In the genomic region with DNA sequence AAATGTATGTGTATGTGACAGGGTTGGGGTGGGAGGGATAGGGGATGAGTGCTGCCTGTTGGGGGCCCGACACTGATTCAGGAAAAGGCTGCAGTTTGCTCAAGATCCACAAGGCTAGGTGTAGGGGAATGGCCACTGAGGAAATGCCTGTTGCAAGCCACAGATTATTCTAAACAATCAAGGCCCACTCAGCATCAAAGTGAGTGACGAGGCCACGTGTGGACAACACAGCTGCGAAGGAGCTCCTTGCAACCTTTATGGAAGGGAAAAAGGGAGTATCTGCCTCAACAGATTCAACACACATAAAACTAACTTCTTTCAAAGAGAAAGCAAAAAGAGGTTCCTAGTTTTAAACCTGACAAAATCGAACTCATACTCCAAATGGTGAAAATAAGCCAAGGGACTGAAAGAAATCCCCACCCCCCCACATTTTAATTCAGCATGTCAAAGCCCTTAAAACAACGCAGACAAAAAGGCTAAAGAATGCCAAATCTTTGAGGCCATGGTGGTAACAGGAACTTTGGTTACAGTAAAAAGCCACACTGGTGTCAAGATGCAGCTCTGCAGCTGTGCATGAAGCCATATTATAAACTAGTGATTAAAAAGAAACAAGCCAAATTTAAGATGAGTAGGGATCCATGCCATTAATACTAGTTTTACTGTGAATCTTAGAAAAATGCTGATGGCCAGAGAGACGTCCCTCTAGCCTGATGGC, we compare ENCODE assay signal across 15 cellular contexts. TPM values are rescaled to one million over a fixed set of nuclear protein-coding genes. Genes with fewer than 3 reads are reported as not detected.
A peak's percentile ranks its signal among the peaks of the same experiment; 100 is the strongest.
DNase-seq lines count a peak whose midpoint lies in the region; ATAC-seq, FAIRE-seq and TF ChIP-seq lines count a peak whose summit lies in the region.
"Had no signal": no experiment of that assay in that cellular context is flagged by ENCODE, and none has a peak within 500 bp of the region (broad histone marks: within the 10 kb centered on the region; RNA-seq: fewer than 3 reads in every experiment).

No MANE protein-coding gene starts in this region.

- no peak overlapping the region for H3K9ac ChIP-seq in endothelial cell of umbilical vein (replicated peaks; ENCODE audit: extremely low read depth, insufficient read depth, low read length)
- H3K9ac ChIP-seq: neural progenitor cell had no signal

- H3K36me3 Mint-ChIP-seq in activated naive CD4-positive, alpha-beta T cell treated with anti-CD3 and anti-CD28 coated beads for 36 hours (ENCODE audit: low read depth): peaks cover 56% of the 10 kb centered on the region

- FAIRE-seq in endothelial cell of umbilical vein (lab: Jason Lieb, UNC): peak; percentile 44
- FAIRE-seq: kidney, TTC549 had no signal

- peaks cover 3% of the 10 kb centered on the region for H3K27me3 Mint-ChIP-seq in activated naive CD4-positive, alpha-beta T cell treated with anti-CD3 and anti-CD28 coated beads for 36 hours (ENCODE audit: low read depth)
- H3K27me3 Mint-ChIP-seq in stimulated activated naive CD8-positive, alpha-beta T cell treated with anti-CD3 and anti-CD28 coated beads, Interleukin-15, amount 100 ng/mL, for 72 hours: no peaks in the 10 kb centered on the region

- intact Hi-C loops in activated naive CD4-positive, alpha-beta T cell treated with anti-CD3 and anti-CD28 coated beads for 36 hours (cut with micrococcal nuclease): loop anchor here (10.0 kb wide), 1 partner anchor 564 kb away; the partner anchor contains the start of gene AP3S2
- intact Hi-C loops in endothelial cell of umbilical vein (cut with micrococcal nuclease): loop anchor here (5.0 to 10.0 kb wide), 2 partner anchors 434 to 706 kb away; partner anchors contain the start of genes AEN and HAPLN3

- peak overlapping the region; percentile 11; the same call in 1 of the 2 replicates for H3K27ac ChIP-seq in VCaP
- H3K27ac ChIP-seq in endothelial cell of umbilical vein (ENCODE audit: insufficient read depth, low read depth, low read length): no peak overlapping the region
- H3K27ac ChIP-seq: neural progenitor cell had no signal

- peaks cover 7% of the 10 kb centered on the region for H4K20me1 ChIP-seq in endothelial cell of umbilical vein (replicated peaks; ENCODE audit: control insufficient read depth, extremely low read depth, insufficient read depth, low read length)

- no peaks in the 10 kb centered on the region for H3K9me3 Mint-ChIP-seq in activated naive CD4-positive, alpha-beta T cell treated with anti-CD3 and anti-CD28 coated beads for 36 hours
- H3K9me3 Mint-ChIP-seq in stimulated activated naive CD8-positive, alpha-beta T cell treated with anti-CD3 and anti-CD28 coated beads, Interleukin-15, amount 100 ng/mL, for 72 hours: peaks cover 0 to 7% of the 10 kb centered on the region in 2 donors

- TF ChIP-seq POLR2A in endothelial cell of umbilical vein (IDR thresholded peaks at IDR 0.05; ENCODE audit: low read depth, low read length): no peak

- no peaks in the 10 kb centered on the region for H3K9me3 ChIP-seq in endothelial cell of umbilical vein (replicated peaks; ENCODE audit: control insufficient read depth, insufficient read depth, low read length)
- H3K9me3 ChIP-seq: Peyer's patch, spleen had no signal

- H3K4me3 ChIP-seq in endothelial cell of umbilical vein (replicated peaks in 1 of 3; ENCODE audit: insufficient read depth in 1 of 3, low read depth in 1 of 3, low read length in 3 of 3): no peak overlapping the region
- H3K4me3 ChIP-seq: neural progenitor cell, Peyer's patch had no signal

- CTCF ChIA-PET in activated naive CD4-positive, alpha-beta T cell treated with anti-CD3 and anti-CD28 coated beads for 36 hours (lab: Charles Lee): interaction anchor here (0.7 to 1.5 kb wide), 4 partner anchors 12 to 124 kb away, joined by 3 to 4 read pairs (median 3); no protein-coding TSS in a partner anchor
- CTCF ChIA-PET in endothelial cell of umbilical vein (lab: Charles Lee): interaction anchor here (1.4 to 3.1 kb wide), 2 partner anchors 8 to 14 kb away, joined by 6 to 15 read pairs; no protein-coding TSS in a partner anchor

- no peaks in the 10 kb centered on the region for H3K27me3 ChIP-seq in endothelial cell of umbilical vein (ENCODE audit: control insufficient read depth in 2 of 2, insufficient read depth in 2 of 2, low read length in 2 of 2)
- H3K27me3 ChIP-seq: Peyer's patch, spleen had no signal

- peak overlapping the region; percentile 60 for H3K4me2 ChIP-seq in endothelial cell of umbilical vein (ENCODE audit: insufficient read depth, low read length)

- H3K9me1 ChIP-seq in endothelial cell of umbilical vein (replicated peaks; ENCODE audit: control insufficient read depth, extremely low read depth, insufficient read depth, low read length): no peaks in the 10 kb centered on the region

- no peak for DNase-seq in activated naive CD4-positive, alpha-beta T cell treated with anti-CD3 and anti-CD28 coated beads for 36 hours
- no peak for DNase-seq in activated naive CD4-positive, alpha-beta T cell treated with Interleukin-2 at 50 U/mL for 16 hours
- DNase-seq in endothelial cell of umbilical vein (ENCODE audit: low read depth, low spot score) (no peak), NOMO-1 treated with DMSO at 0.1 percent for 48 hours (lab: John Stamatoyannopoulos, UW; ENCODE audit: unreplicated experiment) (no peak), SIG-M5 treated with dmso at 0.1 percent for 504 hours (lab: John Stamatoyannopoulos, UW; ENCODE audit: unreplicated experiment) (no peak)
- DNase-seq in stimulated activated naive CD8-positive, alpha-beta T cell treated with anti-CD3 and anti-CD28 coated beads, Interleukin-15, amount 100 ng/mL, for 72 hours: no peak
- DNase-seq: cortex of kidney, Karpas-422, kidney, spleen had no signal

- peaks cover 52% of the 10 kb centered on the region for H3K79me2 ChIP-seq in endothelial cell of umbilical vein (ENCODE audit: control insufficient read depth, insufficient read depth, low read length)

- H3K27ac Mint-ChIP-seq in activated naive CD4-positive, alpha-beta T cell treated with anti-CD3 and anti-CD28 coated beads for 36 hours: peak overlapping the region; percentile 28
- no peak overlapping the region for H3K27ac Mint-ChIP-seq in stimulated activated naive CD8-positive, alpha-beta T cell treated with anti-CD3 and anti-CD28 coated beads, Interleukin-15, amount 100 ng/mL, for 72 hours
- H3K27ac Mint-ChIP-seq: neural progenitor cell had no signal

- dilution Hi-C loops in endothelial cell of umbilical vein (cut with MboI; ENCODE audit: extremely low pct_ligation_motif_present, low sequenced_read_pairs): no loop called here

- H3K36me3 ChIP-seq in endothelial cell of umbilical vein (ENCODE audit: control insufficient read depth in 2 of 2, extremely low read depth in 1 of 2, insufficient read depth in 2 of 2, low read length in 2 of 2): peaks cover 31 to 45% of the 10 kb centered on the region in 2 experiments

- peaks cover 59% of the 10 kb centered on the region for H3K4me1 Mint-ChIP-seq in activated naive CD4-positive, alpha-beta T cell treated with anti-CD3 and anti-CD28 coated beads for 36 hours (ENCODE audit: low read depth)
- peaks cover 65% of the 10 kb centered on the region for H3K4me1 Mint-ChIP-seq in stimulated activated naive CD8-positive, alpha-beta T cell treated with anti-CD3 and anti-CD28 coated beads, Interleukin-15, amount 100 ng/mL, for 72 hours

- H3K4me3 Mint-ChIP-seq in activated naive CD4-positive, alpha-beta T cell treated with anti-CD3 and anti-CD28 coated beads for 36 hours: no peak overlapping the region
- H3K4me3 Mint-ChIP-seq in stimulated activated naive CD8-positive, alpha-beta T cell treated with anti-CD3 and anti-CD28 coated beads, Interleukin-15, amount 100 ng/mL, for 72 hours: peak overlapping the region; percentile 60 to 73
- H3K4me3 Mint-ChIP-seq: neural progenitor cell had no signal

- BruUV-seq in endothelial cell of umbilical vein (replicated peaks; lab: Mats Ljungman, UMichigan): no TSS peak

- ATAC-seq in stimulated activated naive CD8-positive, alpha-beta T cell treated with anti-CD3 and anti-CD28 coated beads, Interleukin-15, amount 100 ng/mL, for 72 hours: no peak
- ATAC-seq in GM18907 (IDR thresholded peaks at IDR 0.05; ENCODE audit: unreplicated experiment): no peak

- POLR2A ChIA-PET in endothelial cell of umbilical vein (lab: Charles Lee): no interaction called here

- H2AFZ ChIP-seq in endothelial cell of umbilical vein (ENCODE audit: low read depth, low read length): no peak overlapping the region
- H2AFZ ChIP-seq: neural progenitor cell had no signal

- peaks cover 28% of the 10 kb centered on the region for H3K4me1 ChIP-seq in endothelial cell of umbilical vein (ENCODE audit: control insufficient read depth, extremely low read depth, insufficient read depth, low read length)

- TF ChIP-seq CTCF in VCaP (conservative IDR thresholded peaks at IDR 0.05): no peak
- TF ChIP-seq CTCF in endothelial cell of umbilical vein (IDR thresholded peaks at IDR 0.05; ENCODE audit: extremely low read depth in 1 of 2, insufficient read depth in 1 of 2, low read depth in 1 of 2, low read length in 2 of 2): no peak

TF ChIP-seq in endothelial cell of umbilical vein, 7 proteins besides CTCF, POLR2A, EP300 and RAD21:
- TF ChIP-seq FOS (IDR thresholded peaks at IDR 0.05; ENCODE audit: borderline replicate concordance, insufficient read depth, low read length) (no peak), MYC (IDR thresholded peaks at IDR 0.05; ENCODE audit: low read depth, low read length) (no peak), GATA2 (IDR thresholded peaks at IDR 0.05; ENCODE audit: insufficient read depth, insufficient read length, low read depth, low read length) (no peak), JUN (IDR thresholded peaks at IDR 0.05; ENCODE audit: borderline replicate concordance, insufficient read depth, insufficient read length, low read depth) (no peak), EZH2 (IDR thresholded peaks at IDR 0.05; ENCODE audit: borderline replicate concordance, low read depth, low read length, severe bottlenecking) (no peak), POLR2AphosphoS5 (IDR thresholded peaks at IDR 0.05; ENCODE audit: insufficient read depth, low read depth, low read length) (no peak)
- TF ChIP-seq, protein P1, sequence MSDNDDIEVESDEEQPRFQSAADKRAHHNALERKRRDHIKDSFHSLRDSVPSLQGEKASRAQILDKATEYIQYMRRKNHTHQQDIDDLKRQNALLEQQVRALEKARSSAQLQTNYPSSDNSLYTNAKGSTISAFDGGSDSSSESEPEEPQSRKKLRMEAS (IDR thresholded peaks at IDR 0.05; ENCODE audit: insufficient read depth, insufficient read length): no peak

RNA-seq across cellular contexts. Expression of gene POLG, which starts 3.6 kb away (rescaled TPM):
- 10 to 100 TPM; 93.0 to 96.5 TPM for total RNA-seq in activated naive CD4-positive, alpha-beta T cell treated with anti-CD3 and anti-CD28 coated beads for 36 hours
- total RNA-seq in endothelial cell of umbilical vein: 77.7 and 79.4 TPM in 2 replicates
- 33.8 and 36.6 TPM in 2 replicates for polyA plus RNA-seq in endothelial cell of umbilical vein
- polyA plus RNA-seq in endothelial cell of umbilical vein (2011; cell fraction: cytosol; rRNA removed): 24.9 and 27.4 TPM in 2 replicates
- 236 and 246 TPM in 2 replicates for polyA plus RNA-seq in endothelial cell of umbilical vein (2011; cell fraction: nucleus; rRNA removed)
- 53.5 and 54.2 TPM in 2 replicates for polyA plus RNA-seq in endothelial cell of umbilical vein (2012)
- polyA minus RNA-seq in endothelial cell of umbilical vein: 74.4 and 77.4 TPM in 2 replicates
- polyA minus RNA-seq in endothelial cell of umbilical vein (2011; cell fraction: cytosol; rRNA and poly(A)+ RNA removed): 24.2 TPM
- 61.2 and 82.9 TPM in 2 replicates for polyA minus RNA-seq in endothelial cell of umbilical vein (2011; cell fraction: nucleus; rRNA and poly(A)+ RNA removed)
